ENCODE assay signal across 8 cellular contexts in genomic region chr19:38693380-38694223, GRCh38. TPM values are rescaled to one million over a fixed set of nuclear protein-coding genes. Genes with fewer than 3 reads are reported as not detected.
A peak's percentile ranks its signal among the peaks of the same experiment; 100 is the strongest.
DNase-seq lines count a peak whose midpoint lies in the region; ATAC-seq and TF ChIP-seq lines count a peak whose summit lies in the region.

No MANE protein-coding gene starts in this region.

- no peaks in the 10 kb centered on the region for H3K9me3 ChIP-seq in liver (ENCODE audit: control insufficient read depth in 4 of 4, low read length in 3 of 4)
- H3K9me3 ChIP-seq in thymus (ENCODE audit: control insufficient read depth): no peaks in the 10 kb centered on the region

- H3K4me1 ChIP-seq in liver (ENCODE audit: control insufficient read depth in 4 of 4, insufficient read depth in 4 of 4, low read length in 3 of 4) (peaks cover 16 to 65% (median 46%) of the 10 kb centered on the region in 4 donors), thymus (ENCODE audit: control insufficient read depth, insufficient read depth, low read length) (no peaks in the 10 kb centered on the region)

- TF ChIP-seq CTCF in choroid plexus epithelial cell (conservative IDR thresholded peaks at IDR 0.05; ENCODE audit: low read depth, low read length) (no peak), liver (IDR thresholded peaks at IDR 0.05; ENCODE audit: low read depth, low read length, missing input control) (no peak)

- in situ Hi-C loops in SK-MEL-5 (cut with HindIII; ENCODE audit: low pct_unique_long_range_greater_than_20kb, low sequenced_read_pairs): no loop called here

- DNase-seq in A172 (ENCODE audit: low spot score) (peak; percentile 100), SK-MEL-5 (ENCODE audit: low read depth, low spot score) (peak; percentile 95), choroid plexus epithelial cell (ENCODE audit: low read depth) (peak; percentile 76), NCI-H1105 (lab: John Stamatoyannopoulos, UW) (no peak)

- H3K36me3 ChIP-seq in liver (ENCODE audit: control insufficient read depth in 4 of 4, insufficient read depth in 3 of 4, low read depth in 1 of 4, low read length in 3 of 4) (no peaks in the 10 kb centered on the region), thymus (ENCODE audit: control insufficient read depth, insufficient read depth) (peaks cover 7% of the 10 kb centered on the region)

- H3K4me3 ChIP-seq in choroid plexus epithelial cell (ENCODE audit: low read depth, low read length) (no peak overlapping the region), liver (ENCODE audit: low read depth in 1 of 3, low read length in 3 of 3) (no peak overlapping the region), thymus (ENCODE audit: low read length) (no peak overlapping the region)

- peak overlapping the region; percentile 49 to 69 for H3K27ac ChIP-seq in liver (ENCODE audit: low read depth in 1 of 2, low read length in 2 of 2)
- H3K27ac ChIP-seq in thymus (ENCODE audit: low read depth): peak overlapping the region; percentile 4

- TF ChIP-seq RAD21 in liver (IDR thresholded peaks at IDR 0.05): no peak

- WGBS in liver: 73% methylated on average over 19 of the region's 19 CpGs
- WGBS in thymus: 24% methylated on average over 19 of the region's 19 CpGs

- H3K27me3 ChIP-seq in liver (ENCODE audit: control insufficient read depth in 4 of 4, insufficient read depth in 4 of 4, low read length in 3 of 4) (no peaks in the 10 kb centered on the region), thymus (ENCODE audit: control insufficient read depth, insufficient read depth) (peaks cover 2% of the 10 kb centered on the region)

- ATAC-seq in GM21576 (IDR thresholded peaks at IDR 0.05; ENCODE audit: unreplicated experiment) (peak; percentile 62), HG03135 (IDR thresholded peaks at IDR 0.05; ENCODE audit: unreplicated experiment) (no peak)

- H3K9ac ChIP-seq in liver (ENCODE audit: low read depth in 1 of 2, low read length in 2 of 2): no peak overlapping the region

TF ChIP-seq in liver, 16 proteins besides CTCF, POLR2A, EP300 and RAD21:
- no peak for TF ChIP-seq ZBTB33 (IDR thresholded peaks at IDR 0.05)
- TF ChIP-seq JUND (IDR thresholded peaks at IDR 0.05): no peak
- no peak for TF ChIP-seq FOXA2 (IDR thresholded peaks at IDR 0.05)
- no peak for TF ChIP-seq ATF3 (IDR thresholded peaks at IDR 0.05)
- no peak for TF ChIP-seq SP1 (IDR thresholded peaks at IDR 0.05)
- no peak for TF ChIP-seq FOXA1 (IDR thresholded peaks at IDR 0.05)
- no peak for TF ChIP-seq HNF4G (IDR thresholded peaks at IDR 0.05)
- no peak for TF ChIP-seq REST (IDR thresholded peaks at IDR 0.05)
- TF ChIP-seq HNF4A (conservative IDR thresholded peaks at IDR 0.05): no peak
- no peak for TF ChIP-seq YY1 (IDR thresholded peaks at IDR 0.05)
- TF ChIP-seq GABPA (IDR thresholded peaks at IDR 0.05 in 1 of 2, conservative IDR thresholded peaks at IDR 0.05 in 1 of 2): no peak
- TF ChIP-seq RXRA (IDR thresholded peaks at IDR 0.05): no peak
- TF ChIP-seq MAX (IDR thresholded peaks at IDR 0.05): no peak
- no peak for TF ChIP-seq NR2F2 (IDR thresholded peaks at IDR 0.05)
- no peak for TF ChIP-seq TAF1 (conservative IDR thresholded peaks at IDR 0.05)
- TF ChIP-seq EGR1 (IDR thresholded peaks at IDR 0.05; ENCODE audit: low read depth in 2 of 2): no peak
TF ChIP-seq in liver: peak in this region for 0.

RNA-seq across cellular contexts. Expression of gene ACTN4, which starts 46.2 kb away (rescaled TPM):
- 493 and 604 TPM in 2 replicates for total RNA-seq in A172 (2014; rRNA removed; shearing (Covaris generic))
- 69.8 and 108 TPM in 2 replicates for total RNA-seq in SK-MEL-5 (2014; rRNA removed; shearing (Covaris generic))
- polyA plus RNA-seq in SK-MEL-5 (2015; cell fraction: cytosol; rRNA removed): 303 and 383 TPM in 2 replicates
- polyA plus RNA-seq in SK-MEL-5 (2015; cell fraction: nucleus; rRNA removed): 141 and 199 TPM in 2 replicates
- total RNA-seq in liver: 100 to 1,000 TPM in 1 of 2 donors, 10 to 100 TPM in 1; 93.9 to 164 TPM
- polyA plus RNA-seq in liver (100 to 1,000 TPM in 1 of 2 donors, 10 to 100 TPM in 1; 35.4 to 104 TPM), thymus (124 TPM)

RNA-seq across cellular contexts. Expression of gene CAPN12, which starts 50.7 kb away (rescaled TPM):
- total RNA-seq in A172 (2014; rRNA removed; shearing (Covaris generic)): not detected in 2 replicates
- total RNA-seq in SK-MEL-5 (2014; rRNA removed; shearing (Covaris generic)): not detected in 2 replicates
- not detected in 2 replicates for polyA plus RNA-seq in SK-MEL-5 (2015; cell fraction: cytosol; rRNA removed)
- polyA plus RNA-seq in SK-MEL-5 (2015; cell fraction: nucleus; rRNA removed): not detected in 2 replicates
- 10 to 100 TPM in 1 of 2 donors, 1 to 10 TPM in 1; 5.3 to 28.7 TPM for total RNA-seq in liver
- polyA plus RNA-seq in liver (10 to 100 TPM in 1 of 2 donors, 1 to 10 TPM in 1; 3.8 to 12.3 TPM), thymus (6.5 TPM)
